In genomic region chr7:31883761-31884164, GRCh38 we compare ENCODE assay signal across 8 cellular contexts.
A peak's percentile ranks its signal among the peaks of the same experiment; 100 is the strongest.
DNase-seq lines count a peak whose midpoint lies in the region; ATAC-seq and TF ChIP-seq lines count a peak whose summit lies in the region.

No MANE protein-coding gene starts in this region.

- 70% methylated on average over 3 of the region's 3 CpGs for WGBS in hepatocyte (ENCODE audit: low lambda C conversion rate, missing lambda C conversion rate)

- DNase-seq in AML-193 (lab: John Stamatoyannopoulos, UW) (peak; percentile 50 to 54), KBM-7 (peak; percentile 84), epithelial cell of esophagus (ENCODE audit: low read depth) (peak; percentile 84), sciatic nerve (ENCODE audit: low spot score) (no peak), NCI-H2171 (lab: John Stamatoyannopoulos, UW) (no peak), hepatocyte (ENCODE audit: low spot score) (no peak)

- no peak overlapping the region for H3K4me2 ChIP-seq in hepatocyte

- no peak overlapping the region for H2AFZ ChIP-seq in hepatocyte

- intact Hi-C loops in sciatic nerve (cut with DNase I), result no loop called here

- H3K9me3 ChIP-seq in hepatocyte (ENCODE audit: low read depth), result no peaks in the 10 kb centered on the region

- no peaks in the 10 kb centered on the region for H4K20me1 ChIP-seq in hepatocyte (ENCODE audit: insufficient read depth, poor library complexity, severe bottlenecking)

- H3K4me3 ChIP-seq in epithelial cell of esophagus (ENCODE audit: low read length) (no peak overlapping the region), hepatocyte (no peak overlapping the region)

- no peak for TF ChIP-seq CTCF in epithelial cell of esophagus (IDR thresholded peaks at IDR 0.05; ENCODE audit: insufficient read depth, low read depth, low read length, missing control alignments)
- no peak for TF ChIP-seq CTCF in hepatocyte (IDR thresholded peaks at IDR 0.05; ENCODE audit: poor library complexity)

- no peak overlapping the region for H3K27ac ChIP-seq in hepatocyte

- no peaks in the 10 kb centered on the region for H3K36me3 ChIP-seq in hepatocyte (replicated peaks; ENCODE audit: insufficient read depth, low read depth)

- no peaks in the 10 kb centered on the region for H3K4me1 ChIP-seq in hepatocyte (ENCODE audit: insufficient read depth)

- H3K27me3 ChIP-seq in hepatocyte, result no peaks in the 10 kb centered on the region

- no peaks in the 10 kb centered on the region for H3K79me2 ChIP-seq in hepatocyte

- ATAC-seq in GM19438 (IDR thresholded peaks at IDR 0.05; ENCODE audit: low read depth, unreplicated experiment), result peak; percentile 90
- ATAC-seq in sciatic nerve, result peak; percentile 62
- no peak for ATAC-seq in GM21515 (IDR thresholded peaks at IDR 0.05; ENCODE audit: unreplicated experiment)

- H3K9me2 ChIP-seq in hepatocyte (replicated peaks; ENCODE audit: insufficient read depth), result no peaks in the 10 kb centered on the region

- in situ Hi-C loops in KBM-7 (cut with MboI; ENCODE audit: low pct_unique_long_range_greater_than_20kb, low sequenced_read_pairs), result no loop called here

Comparison
In these comparisons a context has a peak if more than half of its experiments do, and no peak if none do; other contexts are left out.
1. DNase-seq: peak in AML-193 (2 of 2), KBM-7 (single experiment) and epithelial cell of esophagus (single experiment); none in sciatic nerve (single experiment), NCI-H2171 (single experiment) and hepatocyte (single experiment).